ENCODE assay signal across 27 cellular contexts in the genomic region with DNA sequence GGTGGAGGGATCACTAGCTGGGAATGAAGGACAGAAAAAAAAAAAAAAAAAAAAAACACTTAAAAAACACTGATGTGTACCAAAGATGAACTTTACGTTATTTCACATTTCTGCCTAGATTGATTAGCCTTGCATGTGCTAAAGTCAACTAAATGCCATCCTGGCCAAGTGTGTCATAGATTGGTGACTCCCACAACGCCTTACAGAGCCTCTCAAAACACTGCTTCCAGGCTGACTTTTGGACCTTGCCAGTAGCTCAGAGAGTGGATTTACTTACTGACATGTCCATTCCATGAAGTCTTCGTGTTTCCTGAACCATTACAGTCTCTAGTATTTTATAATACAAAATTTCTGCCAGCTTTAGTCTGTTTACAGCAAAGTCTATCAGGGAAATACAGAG.
"Had no signal": no experiment of that assay in that cellular context is flagged by ENCODE, and none has a peak within 500 bp of the region (broad histone marks: within the 10 kb centered on the region; RNA-seq: fewer than 3 reads in every experiment).

No MANE protein-coding gene starts in this region.

- H3K4me1 Mint-ChIP-seq: mesothelial cell of epicardium; naive B cell; nephron; stimulated activated memory B cell treated with anti-CD40 and anti-IgM and Interleukin-4, amounts not matched to agents 10 μg/mL and 1 μg/mL and 100 μg/mL, for 72 hours had no signal

- H3K27me3 Mint-ChIP-seq: naive B cell; stimulated activated memory B cell treated with anti-CD40 and anti-IgM and Interleukin-4, amounts not matched to agents 10 μg/mL and 1 μg/mL and 100 μg/mL, for 72 hours had no signal

- FAIRE-seq: endothelial cell of umbilical vein, kidney, urothelium cell line had no signal

- ATAC-seq: foreskin keratinocyte; gastroesophageal sphincter; heart left ventricle; left lung; mucosa of descending colon; psoas muscle; right cardiac atrium; stimulated activated memory B cell treated with anti-CD40 and anti-IgM and Interleukin-4, amounts not matched to agents 10 μg/mL and 1 μg/mL and 100 μg/mL, for 72 hours; stimulated activated naive CD8-positive, alpha-beta T cell treated with anti-CD3 and anti-CD28 coated beads, Interleukin-15, Interleukin-2, amounts not matched to agents 100 U/mL and 50 U/mL, for 24 hours had no signal

- H3K9me3 Mint-ChIP-seq: mesothelial cell of epicardium; naive B cell; nephron; stimulated activated memory B cell treated with anti-CD40 and anti-IgM and Interleukin-4, amounts not matched to agents 10 μg/mL and 1 μg/mL and 100 μg/mL, for 72 hours had no signal

- H3K4me3 Mint-ChIP-seq: mesothelial cell of epicardium; naive B cell; nephron; stimulated activated memory B cell treated with anti-CD40 and anti-IgM and Interleukin-4, amounts not matched to agents 10 μg/mL and 1 μg/mL and 100 μg/mL, for 72 hours had no signal

- H3K27ac Mint-ChIP-seq: mesothelial cell of epicardium; nephron; stimulated activated memory B cell treated with anti-CD40 and anti-IgM and Interleukin-4, amounts not matched to agents 10 μg/mL and 1 μg/mL and 100 μg/mL, for 72 hours had no signal

- DNase-seq: colonic mucosa; dermis blood vessel endothelial cell; effector memory CD4-positive, alpha-beta T cell; foreskin keratinocyte; heart left ventricle; kidney; left lung; mesenchymal stem cell; mucosa of descending colon; naive B cell; nucleus accumbens; psoas muscle; right cardiac atrium; sigmoid colon; stimulated activated CD4-positive, alpha-beta T cell treated with anti-CD3 and anti-CD28 coated beads, Interleukin-2, amount 100 ng/mL, for 24 hours; stimulated activated CD4-positive, alpha-beta T cell treated with anti-CD3 and anti-CD28 coated beads, Interleukin-4, amount 100 ng/mL, for 24 hours; stimulated activated naive CD8-positive, alpha-beta T cell treated with anti-CD3 and anti-CD28 coated beads, Interleukin-15, Interleukin-2, amounts not matched to agents 100 U/mL and 50 U/mL, for 24 hours; substantia nigra; testis; tibial artery; upper lobe of left lung had no signal
